Comparison of ENCODE assay signal across 8 cellular contexts in genomic region chr3:149765762-149766334, GRCh38. TPM values are rescaled to one million over a fixed set of nuclear protein-coding genes. Genes with fewer than 3 reads are reported as not detected.
DNase-seq lines count a peak whose midpoint lies in the region; ATAC-seq and TF ChIP-seq lines count a peak whose summit lies in the region.

No MANE protein-coding gene starts in this region.

- no peak for ATAC-seq in GM21723 (IDR thresholded peaks at IDR 0.05; ENCODE audit: unreplicated experiment)
- ATAC-seq in stimulated activated naive CD8-positive, alpha-beta T cell treated with anti-CD3 and anti-CD28 coated beads, Interleukin-15, Interleukin-2, amounts not matched to agents 100 U/mL and 50 U/mL, for 24 hours: no peak

- no peaks in the 10 kb centered on the region for H3K27me3 ChIP-seq in kidney epithelial cell (ENCODE audit: control insufficient read depth, insufficient read depth, low read length)

- H3K4me3 ChIP-seq in HFF-Myc (replicated peaks; ENCODE audit: low read depth, low read length): no peak overlapping the region
- no peak overlapping the region for H3K4me3 ChIP-seq in kidney epithelial cell (ENCODE audit: low read depth, low read length)

- DNase-seq in HFF-Myc (ENCODE audit: extremely low read depth, low read depth) (no peak), kidney epithelial cell (ENCODE audit: low read depth) (no peak), NCI-H187 treated with DMSO at 0.1 percent for 48 hours (lab: John Stamatoyannopoulos, UW) (no peak), NCI-H128 (lab: John Stamatoyannopoulos, UW; ENCODE audit: unreplicated experiment) (no peak)
- no peak for DNase-seq in stimulated activated naive CD8-positive, alpha-beta T cell treated with anti-CD3 and anti-CD28 coated beads, Interleukin-15, Interleukin-2, amounts not matched to agents 100 U/mL and 50 U/mL, for 24 hours

- no peak overlapping the region for H3K27ac ChIP-seq in C4-2B
- no peak overlapping the region for H3K27ac ChIP-seq in VCaP

- TF ChIP-seq CTCF in C4-2B (conservative IDR thresholded peaks at IDR 0.05): peak; percentile 72
- TF ChIP-seq CTCF in HFF-Myc (IDR thresholded peaks at IDR 0.05; ENCODE audit: low read depth, low read length, missing control alignments): peak; percentile 40
- TF ChIP-seq CTCF in VCaP (conservative IDR thresholded peaks at IDR 0.05): peak; percentile 80
- TF ChIP-seq CTCF in kidney epithelial cell (IDR thresholded peaks at IDR 0.05; ENCODE audit: insufficient read depth, low read length, poor library complexity, severe bottlenecking): peak; percentile 59

- no peaks in the 10 kb centered on the region for H3K36me3 ChIP-seq in kidney epithelial cell (ENCODE audit: control insufficient read depth, insufficient read depth, low read length)

RNA-seq across cellular contexts. Expression of gene COMMD2, which starts 13.6 kb away (rescaled TPM):
- 31.9 and 44.4 TPM in 2 replicates for total RNA-seq in kidney epithelial cell

RNA-seq across cellular contexts. Expression of gene ANKUB1, which starts 26.5 kb away (rescaled TPM):
- total RNA-seq in kidney epithelial cell: not detected in 2 replicates

RNA-seq across cellular contexts. Expression of gene RNF13, which starts 47.2 kb away (rescaled TPM):
- total RNA-seq in kidney epithelial cell: 34.6 and 43.4 TPM in 2 replicates
